Comparison of ENCODE assay signal across 1 cellular context in the genomic region with DNA sequence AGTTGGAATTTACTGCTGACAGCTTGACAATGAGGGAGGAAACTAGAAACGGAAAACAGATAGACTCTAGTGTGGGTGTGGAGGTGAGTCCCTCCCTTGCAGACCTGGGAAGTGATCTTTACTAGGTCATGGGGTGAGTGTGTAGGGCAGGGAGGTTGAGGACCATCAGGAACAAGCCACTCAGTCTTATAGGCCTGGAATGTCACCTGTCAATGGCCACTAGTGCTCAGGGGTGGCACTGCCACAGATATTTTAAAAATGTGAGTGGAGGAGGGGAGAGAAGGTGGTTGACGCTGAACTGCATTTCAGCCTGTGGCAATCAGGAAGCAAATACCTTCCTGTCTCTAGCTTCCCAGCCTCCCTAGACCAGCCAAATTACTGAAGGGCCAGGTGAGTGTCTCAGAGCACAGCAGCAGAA.
TF ChIP-seq lines count a peak whose summit lies in the region.

No MANE protein-coding gene starts in this region.

TF ChIP-seq in K562, 482 proteins besides CTCF, POLR2A, EP300 and RAD21:
- TF ChIP-seq ZFP36 (IDR thresholded peaks at IDR 0.05; ENCODE audit: low read depth, low read length, partially characterized antibody), result peak; percentile 10
- no peak for TF ChIP-seq PYGO2 (tag; IDR thresholded peaks at IDR 0.05)
- no peak for TF ChIP-seq RAD51 (IDR thresholded peaks at IDR 0.05; ENCODE audit: borderline replicate concordance, low read depth)
- TF ChIP-seq, protein P1, sequence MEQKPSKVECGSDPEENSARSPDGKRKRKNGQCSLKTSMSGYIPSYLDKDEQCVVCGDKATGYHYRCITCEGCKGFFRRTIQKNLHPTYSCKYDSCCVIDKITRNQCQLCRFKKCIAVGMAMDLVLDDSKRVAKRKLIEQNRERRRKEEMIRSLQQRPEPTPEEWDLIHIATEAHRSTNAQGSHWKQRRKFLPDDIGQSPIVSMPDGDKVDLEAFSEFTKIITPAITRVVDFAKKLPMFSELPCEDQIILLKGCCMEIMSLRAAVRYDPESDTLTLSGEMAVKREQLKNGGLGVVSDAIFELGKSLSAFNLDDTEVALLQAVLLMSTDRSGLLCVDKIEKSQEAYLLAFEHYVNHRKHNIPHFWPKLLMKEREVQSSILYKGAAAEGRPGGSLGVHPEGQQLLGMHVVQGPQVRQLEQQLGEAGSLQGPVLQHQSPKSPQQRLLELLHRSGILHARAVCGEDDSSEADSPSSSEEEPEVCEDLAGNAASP (IDR thresholded peaks at IDR 0.05), result no peak
